22 cellular contexts compared by ENCODE assay signal in genomic region chr7:25886387-25887240, GRCh38.
DNase-seq lines count a peak whose midpoint lies in the region; ATAC-seq, FAIRE-seq and TF ChIP-seq lines count a peak whose summit lies in the region.
"Had no signal": no experiment of that assay in that cellular context is flagged by ENCODE, and none has a peak within 500 bp of the region (broad histone marks: within the 10 kb centered on the region; RNA-seq: fewer than 3 reads in every experiment).

No MANE protein-coding gene starts in this region.

- BruUV-seq in Caco-2 (replicated peaks; lab: Mats Ljungman, UMichigan): no TSS peak

- CTCF ChIA-PET in Caco-2 (lab: Charles Lee): no interaction called here

- no peak overlapping the region for H3K4me3 ChIP-seq in cardiac muscle cell
- no peak overlapping the region for H3K4me3 ChIP-seq in Caco-2 (ENCODE audit: low read depth, low read length)
- H3K4me3 ChIP-seq in kidney (ENCODE audit: low read length in 2 of 2): no peak overlapping the region
- H3K4me3 ChIP-seq: GM23248, ovary, SJSA1 had no signal

- no peaks in the 10 kb centered on the region for H3K4me1 Mint-ChIP-seq in Caco-2 (ENCODE audit: low read depth, unreplicated experiment)
- no peaks in the 10 kb centered on the region for H3K4me1 Mint-ChIP-seq in chondrocyte (ENCODE audit: low read depth)

- no peak for TF ChIP-seq CTCF in cardiac muscle cell (IDR thresholded peaks at IDR 0.05; ENCODE audit: low read depth, low read length)
- no peak for TF ChIP-seq CTCF in Caco-2 (IDR thresholded peaks at IDR 0.05; ENCODE audit: insufficient read depth in 1 of 2, low read depth in 1 of 2, low read length in 1 of 2, severe bottlenecking in 1 of 2, unreplicated experiment in 1 of 2)
- TF ChIP-seq CTCF in chondrocyte (IDR thresholded peaks at IDR 0.05): no peak
- TF ChIP-seq CTCF in kidney (IDR thresholded peaks at IDR 0.05; ENCODE audit: borderline replicate concordance, extremely low read depth, insufficient read depth): no peak

- no peaks in the 10 kb centered on the region for H3K9me3 ChIP-seq in cardiac muscle cell (ENCODE audit: low read depth)
- H3K9me3 ChIP-seq in Caco-2: no peaks in the 10 kb centered on the region
- no peaks in the 10 kb centered on the region for H3K9me3 ChIP-seq in kidney (ENCODE audit: control insufficient read depth in 1 of 2, low read length in 2 of 2)
- H3K9me3 ChIP-seq: ovary, SJSA1 had no signal

- H3K36me3 ChIP-seq in cardiac muscle cell (no peaks in the 10 kb centered on the region), Caco-2 (ENCODE audit: control insufficient read depth, insufficient read depth, low read length) (no peaks in the 10 kb centered on the region), kidney (ENCODE audit: control insufficient read depth in 1 of 2, insufficient read depth in 2 of 2, low read length in 2 of 2) (no peaks in the 10 kb centered on the region)
- H3K36me3 ChIP-seq: ovary, SJSA1 had no signal

- H3K4me1 ChIP-seq in cardiac muscle cell (ENCODE audit: low read depth) (peaks cover 25% of the 10 kb centered on the region), Caco-2 (no peaks in the 10 kb centered on the region), kidney (ENCODE audit: control insufficient read depth in 1 of 2, insufficient read depth in 1 of 2, low read depth in 1 of 2, low read length in 2 of 2) (no peaks in the 10 kb centered on the region)
- H3K4me1 ChIP-seq: SJSA1 had no signal

- DNase-seq in cardiac muscle cell (ENCODE audit: low read depth in 1 of 2, low spot score in 1 of 2) (peak in 1 of 2 donors; percentile 30), left cardiac atrium (no peak), NCI-H1694 treated with DMSO at 0.1 percent for 48 hours (lab: John Stamatoyannopoulos, UW) (peak; percentile 64), head of caudate nucleus (peak in 34 of 42 donors; percentile 16 to 86 (median 50)), Caco-2 (no peak), chondrocyte (ENCODE audit: low spot score) (no peak), kidney (no peak)
- DNase-seq: activated CD4-positive, CD25-positive, alpha-beta regulatory T cell treated with anti-CD3 and anti-CD28 coated beads, Interleukin-2, amount 50 U/mL, for 72 hours; activated effector memory CD4-positive, alpha-beta T cell treated with Interleukin-2 at 50 U/mL for 16 hours; amniotic stem cell; COR-L47; GM23248; left colon; MV-4-11; ovary; small intestine; stimulated activated CD4-positive, alpha-beta T cell treated with anti-CD3 and anti-CD28 coated beads, Interleukin-4, amount 100 ng/mL, for 4 hours; stimulated activated CD8-positive, alpha-beta memory T cell treated with anti-CD3 and anti-CD28 coated beads, Interleukin-4, amount 100 ng/mL, for 48 hours had no signal

- POLR2A ChIA-PET in Caco-2 (lab: Charles Lee): no interaction called here

- H3K4me3 Mint-ChIP-seq in Caco-2 (ENCODE audit: unreplicated experiment) (no peak overlapping the region), chondrocyte (ENCODE audit: unreplicated experiment) (no peak overlapping the region)
- H3K4me3 Mint-ChIP-seq: T-helper 2 cell treated with Interferon-gamma antibody and Interleukin-4, amounts not matched to agents 5 μg/mL and 100 μg/mL, for 36 hours had no signal

- FAIRE-seq in kidney (lab: Jason Lieb, UNC): no peak
- FAIRE-seq: endometrium, small intestine had no signal

- peaks cover 29% of the 10 kb centered on the region for H3K27me3 Mint-ChIP-seq in Caco-2 (ENCODE audit: insufficient read depth, unreplicated experiment)
- H3K27me3 Mint-ChIP-seq in chondrocyte (ENCODE audit: low read depth): peaks cover 69% of the 10 kb centered on the region

- ATAC-seq in left cardiac atrium: no peak
- ATAC-seq: left colon had no signal

- H3K36me3 Mint-ChIP-seq in Caco-2 (ENCODE audit: insufficient read depth, unreplicated experiment) (no peaks in the 10 kb centered on the region), chondrocyte (ENCODE audit: low read depth) (peaks cover 2% of the 10 kb centered on the region)

- intact Hi-C loops in left cardiac atrium (cut with DNase I) (no loop called here), head of caudate nucleus (cut with DNase I) (loop anchor here (10.0 kb wide), 1 partner anchor 778 kb away; no protein-coding TSS in a partner anchor), Caco-2 (cut with micrococcal nuclease; ENCODE audit: unreplicated experiment) (no loop called here), kidney (cut with DNase I) (no loop called here)

- H3K27ac ChIP-seq in cardiac muscle cell (peak overlapping the region; percentile 84), kidney (ENCODE audit: low read depth in 2 of 2, low read length in 2 of 2) (no peak overlapping the region)
- H3K27ac ChIP-seq: GM23248, HL-60, ovary, SJSA1 had no signal

- H3K9ac ChIP-seq in kidney (ENCODE audit: low read length in 2 of 2): no peak overlapping the region
- H3K9ac ChIP-seq: GM23248 had no signal

- H3K9me3 Mint-ChIP-seq in Caco-2 (ENCODE audit: unreplicated experiment) (no peaks in the 10 kb centered on the region), chondrocyte (ENCODE audit: low read depth) (no peaks in the 10 kb centered on the region)
- H3K9me3 Mint-ChIP-seq: T-helper 2 cell treated with Interferon-gamma antibody and Interleukin-4, amounts not matched to agents 5 μg/mL and 100 μg/mL, for 36 hours had no signal

- H3K27me3 ChIP-seq in cardiac muscle cell (no peaks in the 10 kb centered on the region), Caco-2 (replicated peaks; ENCODE audit: control insufficient read depth, insufficient read depth, low read length) (no peaks in the 10 kb centered on the region)
- H3K27me3 ChIP-seq: ovary had no signal

- no peak overlapping the region for H3K27ac Mint-ChIP-seq in Caco-2 (ENCODE audit: unreplicated experiment)
- no peak overlapping the region for H3K27ac Mint-ChIP-seq in chondrocyte (ENCODE audit: unreplicated experiment)
- H3K27ac Mint-ChIP-seq: T-helper 2 cell treated with Interferon-gamma antibody and Interleukin-4, amounts not matched to agents 5 μg/mL and 100 μg/mL, for 36 hours had no signal

Comparison
In these comparisons a context has a peak if more than half of its experiments do, and no peak if none do; other contexts are left out.
1. DNase-seq: peak in NCI-H1694 treated with DMSO at 0.1 percent for 48 hours (single experiment) and head of caudate nucleus (34 of 42); none in left cardiac atrium (single experiment), Caco-2 (0 of 2), chondrocyte (single experiment) and kidney (single experiment).